Comparison of ENCODE assay signal across 8 cellular contexts in the genomic region with DNA sequence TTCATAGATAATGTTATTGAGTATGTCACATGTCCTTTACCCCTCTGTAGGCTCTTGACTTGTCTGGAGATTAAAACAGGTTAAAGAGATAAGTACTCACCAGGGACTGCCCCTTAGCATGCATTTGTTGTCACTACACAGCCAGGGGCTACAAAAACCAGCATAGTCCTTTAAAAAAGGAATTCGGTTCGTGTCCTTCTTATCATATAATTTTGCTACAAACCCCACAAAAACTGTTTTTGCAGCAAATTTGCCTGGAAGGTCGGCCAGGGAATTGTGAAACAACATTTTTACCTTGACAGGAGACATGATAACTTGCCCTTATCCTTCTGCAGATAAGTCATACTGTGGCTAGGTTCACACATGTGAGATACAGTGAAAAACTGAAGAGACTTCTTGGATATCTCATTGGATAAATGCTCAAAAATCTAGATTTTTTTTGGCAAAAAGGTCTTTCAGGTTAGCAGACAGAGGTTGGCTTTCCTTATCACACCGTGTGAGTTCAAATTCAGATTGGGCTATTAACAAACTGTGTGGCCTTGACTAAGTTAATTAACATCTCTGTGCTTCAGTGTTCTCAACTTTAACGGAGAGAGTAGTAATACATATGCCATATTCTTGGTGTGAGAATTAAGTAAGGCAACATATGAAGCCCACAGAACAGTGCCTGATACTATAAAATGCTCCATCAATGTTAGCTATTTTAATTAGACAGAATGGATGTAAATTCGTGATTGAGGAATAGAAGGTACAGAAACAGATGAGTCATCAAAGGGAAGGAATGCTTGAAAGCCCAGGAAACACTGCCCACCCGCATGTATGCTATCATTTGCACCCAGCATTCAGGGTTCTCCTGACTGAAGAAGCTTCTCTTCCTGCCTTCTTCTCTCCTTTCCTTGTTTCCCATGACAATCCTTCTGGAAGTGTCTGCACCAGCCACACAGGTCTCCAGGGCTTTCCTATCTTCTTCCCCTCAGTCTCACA. TPM values are rescaled to one million over a fixed set of nuclear protein-coding genes. Genes with fewer than 3 reads are reported as not detected.
A peak's percentile ranks its signal among the peaks of the same experiment; 100 is the strongest.
DNase-seq lines count a peak whose midpoint lies in the region; ATAC-seq and TF ChIP-seq lines count a peak whose summit lies in the region.

No MANE protein-coding gene starts in this region.

- H3K27ac Mint-ChIP-seq in T-helper 1 cell treated with Interleukin-12 subunit alpha and Interleukin-12 subunit beta and Interleukin-4 antibody, amounts not matched to agents 30 μg/mL and 1 μg/mL, for 36 hours: peak overlapping the region; percentile 88
- H3K27ac Mint-ChIP-seq in activated CD8-positive, alpha-beta T cell treated with anti-CD3 and anti-CD28 coated beads for 36 hours: peak overlapping the region; percentile 80

- CTCF ChIA-PET in activated CD8-positive, alpha-beta T cell treated with anti-CD3 and anti-CD28 coated beads for 36 hours (lab: Charles Lee): interaction anchor here (1.4 kb wide), 1 partner anchor 68 kb away, joined by 5 read pairs; no protein-coding TSS in a partner anchor

- H3K4me1 Mint-ChIP-seq in T-helper 1 cell treated with Interleukin-12 subunit alpha and Interleukin-12 subunit beta and Interleukin-4 antibody, amounts not matched to agents 30 μg/mL and 1 μg/mL, for 36 hours (ENCODE audit: low read depth): peaks cover 49% of the 10 kb centered on the region
- peaks cover 62% of the 10 kb centered on the region for H3K4me1 Mint-ChIP-seq in activated CD8-positive, alpha-beta T cell treated with anti-CD3 and anti-CD28 coated beads for 36 hours (ENCODE audit: low read depth)

- no peaks in the 10 kb centered on the region for H3K9me3 Mint-ChIP-seq in T-helper 1 cell treated with Interleukin-12 subunit alpha and Interleukin-12 subunit beta and Interleukin-4 antibody, amounts not matched to agents 30 μg/mL and 1 μg/mL, for 36 hours
- no peaks in the 10 kb centered on the region for H3K9me3 Mint-ChIP-seq in activated CD8-positive, alpha-beta T cell treated with anti-CD3 and anti-CD28 coated beads for 36 hours

- ATAC-seq in HG02970 (IDR thresholded peaks at IDR 0.05; ENCODE audit: low FRiP score, unreplicated experiment) (peak; percentile 15), HG03565 (IDR thresholded peaks at IDR 0.05; ENCODE audit: unreplicated experiment) (no peak)
- ATAC-seq in activated CD8-positive, alpha-beta T cell treated with anti-CD3 and anti-CD28 coated beads for 36 hours: peak; percentile 67

- peaks cover 2% of the 10 kb centered on the region for H3K36me3 Mint-ChIP-seq in T-helper 1 cell treated with Interleukin-12 subunit alpha and Interleukin-12 subunit beta and Interleukin-4 antibody, amounts not matched to agents 30 μg/mL and 1 μg/mL, for 36 hours (ENCODE audit: low read depth)
- no peaks in the 10 kb centered on the region for H3K36me3 Mint-ChIP-seq in activated CD8-positive, alpha-beta T cell treated with anti-CD3 and anti-CD28 coated beads for 36 hours (ENCODE audit: low read depth)

- no peaks in the 10 kb centered on the region for H3K27me3 Mint-ChIP-seq in T-helper 1 cell treated with Interleukin-12 subunit alpha and Interleukin-12 subunit beta and Interleukin-4 antibody, amounts not matched to agents 30 μg/mL and 1 μg/mL, for 36 hours (ENCODE audit: low read depth)
- no peaks in the 10 kb centered on the region for H3K27me3 Mint-ChIP-seq in activated CD8-positive, alpha-beta T cell treated with anti-CD3 and anti-CD28 coated beads for 36 hours

- no peak overlapping the region for H3K4me3 Mint-ChIP-seq in T-helper 1 cell treated with Interleukin-12 subunit alpha and Interleukin-12 subunit beta and Interleukin-4 antibody, amounts not matched to agents 30 μg/mL and 1 μg/mL, for 36 hours
- peak overlapping the region; percentile 54 for H3K4me3 Mint-ChIP-seq in activated CD8-positive, alpha-beta T cell treated with anti-CD3 and anti-CD28 coated beads for 36 hours

- no peak for TF ChIP-seq CTCF in activated CD8-positive, alpha-beta T cell treated with anti-CD3 and anti-CD28 coated beads for 36 hours (IDR thresholded peaks at IDR 0.05)

- intact Hi-C loops in activated CD8-positive, alpha-beta T cell treated with anti-CD3 and anti-CD28 coated beads for 36 hours (cut with micrococcal nuclease): no loop called here

- DNase-seq in T-helper 1 cell: no peak
- no peak for DNase-seq in activated CD8-positive, alpha-beta T cell treated with anti-CD3 and anti-CD28 coated beads for 36 hours
- peak; percentile 33 for DNase-seq in renal cortical epithelial cell (ENCODE audit: low read depth)
- DNase-seq in C1 segment of cervical spinal cord (lab: John Stamatoyannopoulos, UW): no peak
- DNase-seq in DMS153 (lab: John Stamatoyannopoulos, UW): no peak

- POLR2A ChIA-PET in activated CD8-positive, alpha-beta T cell treated with anti-CD3 and anti-CD28 coated beads for 36 hours (lab: Charles Lee): interaction anchor here (0.6 to 1.7 kb wide), 6 partner anchors 9 to 78 kb away, joined by 3 to 7 read pairs (median 5); a partner anchor contains a TSS

RNA-seq across cellular contexts. Expression of a gene that starts 30.0 kb away (rescaled TPM):
- not detected for total RNA-seq in activated CD8-positive, alpha-beta T cell treated with anti-CD3 and anti-CD28 coated beads for 36 hours
- total RNA-seq in renal cortical epithelial cell: not detected in 2 replicates

RNA-seq across cellular contexts. Expression of a gene that starts 39.5 kb away (rescaled TPM):
- 1,000 to 10,000 TPM; 5,169 to 5,393 TPM for total RNA-seq in activated CD8-positive, alpha-beta T cell treated with anti-CD3 and anti-CD28 coated beads for 36 hours
- 2,616 and 8,785 TPM in 2 replicates for total RNA-seq in renal cortical epithelial cell
